In genomic region chr20:2108987-2109386, GRCh38 we compare ENCODE assay signal across 8 cellular contexts. TPM values are rescaled to one million over a fixed set of nuclear protein-coding genes. Genes with fewer than 3 reads are reported as not detected.
DNase-seq lines count a peak whose midpoint lies in the region.

No MANE protein-coding gene starts in this region.

- H3K4me3 Mint-ChIP-seq in activated CD4-positive, alpha-beta T cell treated with anti-CD3 and anti-CD28 coated beads, Interleukin-2, amount 10 ng/mL, durations not matched to agents 24 days and 14 days = peak overlapping the region; percentile 0

- H3K36me3 Mint-ChIP-seq in activated CD4-positive, alpha-beta T cell treated with anti-CD3 and anti-CD28 coated beads, Interleukin-2, amount 10 ng/mL, durations not matched to agents 24 days and 14 days (ENCODE audit: low read depth) = peaks cover 46% of the 10 kb centered on the region

- H3K9me3 Mint-ChIP-seq in activated CD4-positive, alpha-beta T cell treated with anti-CD3 and anti-CD28 coated beads, Interleukin-2, amount 10 ng/mL, durations not matched to agents 24 days and 14 days = no peaks in the 10 kb centered on the region

- no peak for DNase-seq in activated CD4-positive, alpha-beta T cell treated with anti-CD3 and anti-CD28 coated beads, Interleukin-2, amount 10 ng/mL, durations not matched to agents 24 days and 14 days
- DNase-seq in activated CD4-positive, alpha-beta T cell treated with anti-CD3 and anti-CD28 coated beads for 48 hours = no peak
- DNase-seq in amniotic epithelial cell (ENCODE audit: low read depth) (peak; percentile 85), hepatic stellate cell (ENCODE audit: low spot score) (peak; percentile 63), globus pallidus (ENCODE audit: low spot score) (no peak), NOMO-1 (lab: John Stamatoyannopoulos, UW; ENCODE audit: unreplicated experiment in 2 of 2) (no peak)
- DNase-seq in stimulated activated CD4-positive, alpha-beta T cell treated with anti-CD3 and anti-CD28 coated beads, Interleukin-2, amount 100 ng/mL, for 48 hours = no peak

- no peaks in the 10 kb centered on the region for H3K27me3 ChIP-seq in subcutaneous abdominal adipose tissue (ENCODE audit: control insufficient read depth in 5 of 5, insufficient read depth in 4 of 5, low read length in 5 of 5)

- H3K27me3 Mint-ChIP-seq in activated CD4-positive, alpha-beta T cell treated with anti-CD3 and anti-CD28 coated beads, Interleukin-2, amount 10 ng/mL, durations not matched to agents 24 days and 14 days = no peaks in the 10 kb centered on the region

- intact Hi-C loops in activated CD4-positive, alpha-beta T cell treated with anti-CD3 and anti-CD28 coated beads, Interleukin-2, amount 10 ng/mL, durations not matched to agents 24 days and 14 days (cut with micrococcal nuclease) = loop anchor here (10.0 kb wide), 1 partner anchor 766 kb away; the partner anchor contains the start of gene PTPRA

- H3K27ac Mint-ChIP-seq in activated CD4-positive, alpha-beta T cell treated with anti-CD3 and anti-CD28 coated beads, Interleukin-2, amount 10 ng/mL, durations not matched to agents 24 days and 14 days = peak overlapping the region; percentile 56

- peaks cover 57% of the 10 kb centered on the region for H3K4me1 Mint-ChIP-seq in activated CD4-positive, alpha-beta T cell treated with anti-CD3 and anti-CD28 coated beads, Interleukin-2, amount 10 ng/mL, durations not matched to agents 24 days and 14 days

- no peak overlapping the region for H3K9ac ChIP-seq in subcutaneous abdominal adipose tissue (ENCODE audit: low read length in 5 of 5)

- peak overlapping the region; percentile 18 for H3K27ac ChIP-seq in subcutaneous abdominal adipose tissue (ENCODE audit: low read depth, low read length)

- H3K9me3 ChIP-seq in subcutaneous abdominal adipose tissue (ENCODE audit: control insufficient read depth in 5 of 5, low read length in 5 of 5) = no peaks in the 10 kb centered on the region

- H3K4me1 ChIP-seq in subcutaneous abdominal adipose tissue (ENCODE audit: control insufficient read depth in 5 of 5, insufficient read depth in 5 of 5, low read length in 5 of 5) = peaks cover 7 to 65% (median 47%) of the 10 kb centered on the region in 5 donors

- H3K36me3 ChIP-seq in subcutaneous abdominal adipose tissue (ENCODE audit: control insufficient read depth in 5 of 5, insufficient read depth in 5 of 5, low read length in 5 of 5) = peaks cover 3 to 27% (median 10%) of the 10 kb centered on the region in 5 donors

- no peak overlapping the region for H3K4me3 ChIP-seq in subcutaneous abdominal adipose tissue (ENCODE audit: low read depth in 1 of 5, low read length in 5 of 5)

RNA-seq across cellular contexts. Expression of gene STK35, which starts 7.4 kb away (rescaled TPM):
- total RNA-seq in activated CD4-positive, alpha-beta T cell treated with anti-CD3 and anti-CD28 coated beads, Interleukin-2, amount 10 ng/mL, durations not matched to agents 24 days and 14 days = 21.4 and 23.0 TPM in 2 replicates

Comparison
In these comparisons a context has a peak if more than half of its experiments do, and no peak if none do; other contexts are left out.
1. DNase-seq: peak in amniotic epithelial cell (single experiment) and hepatic stellate cell (single experiment); none in activated CD4-positive, alpha-beta T cell treated with anti-CD3 and anti-CD28 coated beads, Interleukin-2, amount 10 ng/mL, durations not matched to agents 24 days and 14 days (single experiment), activated CD4-positive, alpha-beta T cell treated with anti-CD3 and anti-CD28 coated beads for 48 hours (single experiment), globus pallidus (single experiment), NOMO-1 (0 of 2) and stimulated activated CD4-positive, alpha-beta T cell treated with anti-CD3 and anti-CD28 coated beads, Interleukin-2, amount 100 ng/mL, for 48 hours (0 of 2).